In genomic region chrX:41337140-41337539, GRCh38 we compare ENCODE assay signal across 9 cellular contexts. TPM values are rescaled to one million over a fixed set of nuclear protein-coding genes. Genes with fewer than 3 reads are reported as not detected.
A peak's percentile ranks its signal among the peaks of the same experiment; 100 is the strongest.
DNase-seq lines count a peak whose midpoint lies in the region; ATAC-seq and TF ChIP-seq lines count a peak whose summit lies in the region.
"Had no signal": no experiment of that assay in that cellular context is flagged by ENCODE, and none has a peak within 500 bp of the region (broad histone marks: within the 10 kb centered on the region; RNA-seq: fewer than 3 reads in every experiment).

No MANE protein-coding gene starts in this region.

- H3K4me1 Mint-ChIP-seq in activated naive CD4-positive, alpha-beta T cell treated with anti-CD3 and anti-CD28 coated beads, Interleukin-2, amount 50 U/mL, for 24 hours, result peaks cover 28% of the 10 kb centered on the region
- H3K4me1 Mint-ChIP-seq in type B pancreatic cell (ENCODE audit: unreplicated experiment), result peaks cover 4% of the 10 kb centered on the region

- WGBS in liver, result 61% methylated on average over 1 of the region's 1 CpG

- H3K27ac ChIP-seq in ascending aorta, result no peak overlapping the region
- H3K27ac ChIP-seq in liver (ENCODE audit: low read depth in 1 of 2, low read length in 2 of 2), result no peak overlapping the region

- H3K4me3 ChIP-seq in ascending aorta (peak overlapping the region; percentile 82 to 99), liver (ENCODE audit: low read depth in 1 of 3, low read length in 3 of 3) (peak overlapping the region in 2 of 3 donors; percentile 78 to 85)

- no peaks in the 10 kb centered on the region for H3K9me3 Mint-ChIP-seq in activated naive CD4-positive, alpha-beta T cell treated with anti-CD3 and anti-CD28 coated beads, Interleukin-2, amount 50 U/mL, for 24 hours
- H3K9me3 Mint-ChIP-seq in type B pancreatic cell, result no peaks in the 10 kb centered on the region

- DNase-seq in activated naive CD4-positive, alpha-beta T cell treated with Interleukin-2 at 50 U/mL for 16 hours, result no peak
- DNase-seq in ascending aorta (ENCODE audit: low spot score in 2 of 2), result no peak
- DNase-seq in type B pancreatic cell (ENCODE audit: extremely low spot score, unreplicated experiment), result no peak
- DNase-seq in left lobe of liver (ENCODE audit: low spot score), result no peak
- no peak for DNase-seq in DMS79 (lab: John Stamatoyannopoulos, UW)
- DNase-seq: DMS 273 treated with DMSO at 0.1 percent for 48 hours had no signal

- H3K36me3 ChIP-seq in ascending aorta (peaks cover 25 to 36% of the 10 kb centered on the region in 2 donors), liver (ENCODE audit: control insufficient read depth in 4 of 4, insufficient read depth in 3 of 4, low read depth in 1 of 4, low read length in 3 of 4) (peaks cover 0 to 29% (median 20%) of the 10 kb centered on the region in 4 donors)

- ATAC-seq in left lobe of liver, result no peak
- ATAC-seq in HG02870 (IDR thresholded peaks at IDR 0.05; ENCODE audit: unreplicated experiment), result no peak

- H3K27me3 ChIP-seq in ascending aorta (no peaks in the 10 kb centered on the region), liver (ENCODE audit: control insufficient read depth in 4 of 4, insufficient read depth in 4 of 4, low read length in 3 of 4) (no peaks in the 10 kb centered on the region)

- H3K9me3 ChIP-seq in ascending aorta (no peaks in the 10 kb centered on the region), liver (ENCODE audit: control insufficient read depth in 4 of 4, low read length in 3 of 4) (no peaks in the 10 kb centered on the region)

- intact Hi-C loops in ascending aorta (cut with DNase I), result no loop called here

- H3K27ac Mint-ChIP-seq in activated naive CD4-positive, alpha-beta T cell treated with anti-CD3 and anti-CD28 coated beads, Interleukin-2, amount 50 U/mL, for 24 hours, result peak overlapping the region; percentile 70
- H3K27ac Mint-ChIP-seq in type B pancreatic cell, result peak overlapping the region; percentile 78

- H3K9ac ChIP-seq in liver (ENCODE audit: low read depth in 1 of 2, low read length in 2 of 2), result peak overlapping the region in 1 of 2 donors; percentile 36

- TF ChIP-seq CTCF in ascending aorta (IDR thresholded peaks at IDR 0.05) (no peak), liver (IDR thresholded peaks at IDR 0.05; ENCODE audit: low read depth, low read length, missing input control) (no peak), type B pancreatic cell (conservative IDR thresholded peaks at IDR 0.05) (no peak)

- H3K36me3 Mint-ChIP-seq in activated naive CD4-positive, alpha-beta T cell treated with anti-CD3 and anti-CD28 coated beads, Interleukin-2, amount 50 U/mL, for 24 hours, result peaks cover 17% of the 10 kb centered on the region
- H3K36me3 Mint-ChIP-seq in type B pancreatic cell, result peaks cover 14% of the 10 kb centered on the region

- no peak for TF ChIP-seq RAD21 in liver (IDR thresholded peaks at IDR 0.05)

- H3K4me3 Mint-ChIP-seq in activated naive CD4-positive, alpha-beta T cell treated with anti-CD3 and anti-CD28 coated beads, Interleukin-2, amount 50 U/mL, for 24 hours, result peak overlapping the region; percentile 99
- H3K4me3 Mint-ChIP-seq in type B pancreatic cell, result peak overlapping the region; percentile 93

- H3K4me1 ChIP-seq in ascending aorta, result peaks cover 7 to 21% of the 10 kb centered on the region in 2 donors
- H3K4me1 ChIP-seq in liver (ENCODE audit: control insufficient read depth in 4 of 4, insufficient read depth in 4 of 4, low read length in 3 of 4), result peaks cover 2 to 40% (median 33%) of the 10 kb centered on the region in 4 donors

- no peaks in the 10 kb centered on the region for H3K27me3 Mint-ChIP-seq in activated naive CD4-positive, alpha-beta T cell treated with anti-CD3 and anti-CD28 coated beads, Interleukin-2, amount 50 U/mL, for 24 hours
- no peaks in the 10 kb centered on the region for H3K27me3 Mint-ChIP-seq in type B pancreatic cell

TF ChIP-seq in liver, 16 proteins besides CTCF, POLR2A, EP300 and RAD21:
- TF ChIP-seq RXRA (IDR thresholded peaks at IDR 0.05) (no peak), HNF4A (conservative IDR thresholded peaks at IDR 0.05) (no peak), NR2F2 (IDR thresholded peaks at IDR 0.05) (no peak), YY1 (IDR thresholded peaks at IDR 0.05) (no peak), HNF4G (IDR thresholded peaks at IDR 0.05) (no peak), FOXA2 (IDR thresholded peaks at IDR 0.05) (no peak), TAF1 (conservative IDR thresholded peaks at IDR 0.05) (no peak), SP1 (IDR thresholded peaks at IDR 0.05) (no peak), FOXA1 (IDR thresholded peaks at IDR 0.05) (no peak), ATF3 (IDR thresholded peaks at IDR 0.05) (no peak), EGR1 (IDR thresholded peaks at IDR 0.05; ENCODE audit: low read depth in 2 of 2) (no peak), JUND (IDR thresholded peaks at IDR 0.05) (no peak), GABPA (IDR thresholded peaks at IDR 0.05 in 1 of 2, conservative IDR thresholded peaks at IDR 0.05 in 1 of 2) (no peak)
- TF ChIP-seq, protein P1, sequence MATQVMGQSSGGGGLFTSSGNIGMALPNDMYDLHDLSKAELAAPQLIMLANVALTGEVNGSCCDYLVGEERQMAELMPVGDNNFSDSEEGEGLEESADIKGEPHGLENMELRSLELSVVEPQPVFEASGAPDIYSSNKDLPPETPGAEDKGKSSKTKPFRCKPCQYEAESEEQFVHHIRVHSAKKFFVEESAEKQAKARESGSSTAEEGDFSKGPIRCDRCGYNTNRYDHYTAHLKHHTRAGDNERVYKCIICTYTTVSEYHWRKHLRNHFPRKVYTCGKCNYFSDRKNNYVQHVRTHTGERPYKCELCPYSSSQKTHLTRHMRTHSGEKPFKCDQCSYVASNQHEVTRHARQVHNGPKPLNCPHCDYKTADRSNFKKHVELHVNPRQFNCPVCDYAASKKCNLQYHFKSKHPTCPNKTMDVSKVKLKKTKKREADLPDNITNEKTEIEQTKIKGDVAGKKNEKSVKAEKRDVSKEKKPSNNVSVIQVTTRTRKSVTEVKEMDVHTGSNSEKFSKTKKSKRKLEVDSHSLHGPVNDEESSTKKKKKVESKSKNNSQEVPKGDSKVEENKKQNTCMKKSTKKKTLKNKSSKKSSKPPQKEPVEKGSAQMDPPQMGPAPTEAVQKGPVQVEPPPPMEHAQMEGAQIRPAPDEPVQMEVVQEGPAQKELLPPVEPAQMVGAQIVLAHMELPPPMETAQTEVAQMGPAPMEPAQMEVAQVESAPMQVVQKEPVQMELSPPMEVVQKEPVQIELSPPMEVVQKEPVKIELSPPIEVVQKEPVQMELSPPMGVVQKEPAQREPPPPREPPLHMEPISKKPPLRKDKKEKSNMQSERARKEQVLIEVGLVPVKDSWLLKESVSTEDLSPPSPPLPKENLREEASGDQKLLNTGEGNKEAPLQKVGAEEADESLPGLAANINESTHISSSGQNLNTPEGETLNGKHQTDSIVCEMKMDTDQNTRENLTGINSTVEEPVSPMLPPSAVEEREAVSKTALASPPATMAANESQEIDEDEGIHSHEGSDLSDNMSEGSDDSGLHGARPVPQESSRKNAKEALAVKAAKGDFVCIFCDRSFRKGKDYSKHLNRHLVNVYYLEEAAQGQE (IDR thresholded peaks at IDR 0.05), result no peak
- TF ChIP-seq, protein P2, sequence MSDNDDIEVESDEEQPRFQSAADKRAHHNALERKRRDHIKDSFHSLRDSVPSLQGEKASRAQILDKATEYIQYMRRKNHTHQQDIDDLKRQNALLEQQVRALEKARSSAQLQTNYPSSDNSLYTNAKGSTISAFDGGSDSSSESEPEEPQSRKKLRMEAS (IDR thresholded peaks at IDR 0.05), result no peak
- TF ChIP-seq, protein P3, sequence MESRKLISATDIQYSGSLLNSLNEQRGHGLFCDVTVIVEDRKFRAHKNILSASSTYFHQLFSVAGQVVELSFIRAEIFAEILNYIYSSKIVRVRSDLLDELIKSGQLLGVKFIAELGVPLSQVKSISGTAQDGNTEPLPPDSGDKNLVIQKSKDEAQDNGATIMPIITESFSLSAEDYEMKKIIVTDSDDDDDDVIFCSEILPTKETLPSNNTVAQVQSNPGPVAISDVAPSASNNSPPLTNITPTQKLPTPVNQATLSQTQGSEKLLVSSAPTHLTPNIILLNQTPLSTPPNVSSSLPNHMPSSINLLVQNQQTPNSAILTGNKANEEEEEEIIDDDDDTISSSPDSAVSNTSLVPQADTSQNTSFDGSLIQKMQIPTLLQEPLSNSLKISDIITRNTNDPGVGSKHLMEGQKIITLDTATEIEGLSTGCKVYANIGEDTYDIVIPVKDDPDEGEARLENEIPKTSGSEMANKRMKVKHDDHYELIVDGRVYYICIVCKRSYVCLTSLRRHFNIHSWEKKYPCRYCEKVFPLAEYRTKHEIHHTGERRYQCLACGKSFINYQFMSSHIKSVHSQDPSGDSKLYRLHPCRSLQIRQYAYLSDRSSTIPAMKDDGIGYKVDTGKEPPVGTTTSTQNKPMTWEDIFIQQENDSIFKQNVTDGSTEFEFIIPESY (IDR thresholded peaks at IDR 0.05), result no peak

RNA-seq across cellular contexts. Expression of gene DDX3X, which starts 3.2 kb away (rescaled TPM):
- total RNA-seq in ascending aorta (89.3 TPM), liver (100 to 1,000 TPM; 119 to 216 TPM), type B pancreatic cell (ENCODE audit: low replicate concordance) (255 and 276 TPM in 2 replicates), left lobe of liver (92.3 TPM)
- polyA plus RNA-seq in liver, result 10 to 100 TPM; 48.4 to 52.3 TPM
